Comparison of ENCODE assay signal across 15 cellular contexts in the genomic region with DNA sequence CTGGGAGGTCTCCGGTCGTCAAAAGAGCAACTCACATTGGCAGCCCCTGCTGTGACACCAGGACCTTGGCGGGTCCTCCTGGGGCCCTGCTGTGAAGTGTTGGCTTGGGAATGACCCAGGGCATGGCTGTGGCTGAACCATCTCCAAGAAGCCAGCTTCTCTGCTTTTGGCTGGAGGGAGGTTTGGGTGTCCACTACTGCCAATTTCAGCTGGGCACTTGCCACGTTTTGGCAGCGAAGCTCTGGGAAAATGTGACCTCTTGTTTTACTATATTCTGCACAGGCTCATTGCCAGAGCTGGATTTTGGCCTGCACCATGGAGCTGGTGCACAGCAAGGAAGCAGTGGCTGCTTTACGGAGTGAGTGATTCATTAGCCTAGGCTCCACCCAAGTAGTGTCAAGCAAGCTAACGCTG. TPM values are rescaled to one million over a fixed set of nuclear protein-coding genes. Genes with fewer than 3 reads are reported as not detected.
DNase-seq lines count a peak whose midpoint lies in the region; ATAC-seq, FAIRE-seq and TF ChIP-seq lines count a peak whose summit lies in the region.
"Had no signal": no experiment of that assay in that cellular context is flagged by ENCODE, and none has a peak within 500 bp of the region (broad histone marks: within the 10 kb centered on the region; RNA-seq: fewer than 3 reads in every experiment).

No MANE protein-coding gene starts in this region.

- H3F3A ChIP-seq in MM.1S (ENCODE audit: insufficient read depth, low read length), result no peaks in the 10 kb centered on the region

- H3K4me3 ChIP-seq in skeletal muscle tissue (ENCODE audit: low read length in 3 of 3) (no peak overlapping the region), MM.1S (ENCODE audit: low read length) (no peak overlapping the region)

- H3K27ac Mint-ChIP-seq in T-cell, result no peak overlapping the region
- H3K27ac Mint-ChIP-seq: brain; CD8-positive, alpha-beta T cell; IgD-negative memory B cell had no signal

- H3K9ac ChIP-seq in skeletal muscle tissue (ENCODE audit: low read depth in 1 of 3, low read length in 3 of 3) (no peak overlapping the region), MM.1S (ENCODE audit: low read length) (no peak overlapping the region)

- no peaks in the 10 kb centered on the region for H3K4me1 Mint-ChIP-seq in T-cell
- H3K4me1 Mint-ChIP-seq: IgD-negative memory B cell had no signal

- no peak overlapping the region for H2AFZ ChIP-seq in MM.1S (ENCODE audit: low read length)

- no peak overlapping the region for H3K4me3 Mint-ChIP-seq in T-cell
- H3K4me3 Mint-ChIP-seq: brain; CD8-positive, alpha-beta T cell; IgD-negative memory B cell had no signal

- H3K27ac ChIP-seq in skeletal muscle tissue (ENCODE audit: low read depth, low read length) (peak overlapping the region; percentile 6), MM.1S (ENCODE audit: low read length) (no peak overlapping the region)
- H3K27ac ChIP-seq: neutrophil had no signal

- DNase-seq in H54 (ENCODE audit: insufficient read length, low spot score), result peak; percentile 23
- peak; percentile 93 for DNase-seq in cerebellar cortex (ENCODE audit: low spot score)
- DNase-seq in inferior parietal cortex (ENCODE audit: extremely low spot score), result peak; percentile 13
- no peak for DNase-seq in activated T-cell treated with anti-CD3 and anti-CD28 coated beads, Interleukin-2, amount 50 U/mL, for 1 hour
- no peak for DNase-seq in MM.1S
- no peak for DNase-seq in T-cell
- DNase-seq: activated CD4-positive, alpha-beta T cell treated with anti-CD3 and anti-CD28 coated beads, Interleukin-2, amount 50 U/mL, for 48 hours; CD8-positive, alpha-beta T cell; NCI-H524 had no signal

- no peaks in the 10 kb centered on the region for H3K9me2 ChIP-seq in MM.1S (replicated peaks; ENCODE audit: insufficient read depth, low read length)

- no peaks in the 10 kb centered on the region for H3K79me2 ChIP-seq in MM.1S (ENCODE audit: low read length)

- ATAC-seq in T-cell (replicated peaks in 1 of 4) (no peak), HG03432 (IDR thresholded peaks at IDR 0.05; ENCODE audit: unreplicated experiment) (no peak)
- ATAC-seq: CD8-positive, alpha-beta T cell had no signal

- POLR2A ChIA-PET in T-cell (lab: Charles Lee), result no interaction called here

- no peaks in the 10 kb centered on the region for H3K9me3 Mint-ChIP-seq in T-cell
- H3K9me3 Mint-ChIP-seq: brain; CD8-positive, alpha-beta T cell; IgD-negative memory B cell had no signal

- FAIRE-seq in H54 (lab: Jason Lieb, UNC), result peak; percentile 66
- FAIRE-seq: GM12892 had no signal

- CTCF ChIA-PET in T-cell (lab: Charles Lee), result no interaction called here

- TF ChIP-seq CTCF in MM.1S (IDR thresholded peaks at IDR 0.05; ENCODE audit: low read length), result no peak

- no peak for TF ChIP-seq POLR2A in H54 (IDR thresholded peaks at IDR 0.05; ENCODE audit: low read depth, low read length)

- H3K4me2 ChIP-seq in MM.1S (ENCODE audit: low read depth, low read length), result no peak overlapping the region

- H3K27me3 ChIP-seq in skeletal muscle tissue (ENCODE audit: control insufficient read depth in 3 of 3, insufficient read depth in 3 of 3, low read length in 3 of 3) (no peaks in the 10 kb centered on the region), MM.1S (replicated peaks; ENCODE audit: insufficient read depth, low read length) (no peaks in the 10 kb centered on the region)
- H3K27me3 ChIP-seq: neutrophil had no signal

- peaks cover 6 to 9% of the 10 kb centered on the region in 2 donors for H3K27me3 Mint-ChIP-seq in T-cell

- H3K36me3 ChIP-seq in skeletal muscle tissue (ENCODE audit: control insufficient read depth in 3 of 3, insufficient read depth in 3 of 3, low read length in 3 of 3), result no peaks in the 10 kb centered on the region
- H3K36me3 ChIP-seq in MM.1S (replicated peaks; ENCODE audit: insufficient read depth, low read length), result no peaks in the 10 kb centered on the region
- H3K36me3 ChIP-seq: neutrophil had no signal

- H3K9me3 ChIP-seq in skeletal muscle tissue (ENCODE audit: control insufficient read depth in 3 of 3, low read length in 3 of 3) (no peaks in the 10 kb centered on the region), MM.1S (replicated peaks; ENCODE audit: insufficient read depth, low read length) (no peaks in the 10 kb centered on the region)
- H3K9me3 ChIP-seq: neutrophil had no signal

- no peaks in the 10 kb centered on the region for H4K20me1 ChIP-seq in MM.1S (ENCODE audit: insufficient read depth, low read length)

- H3K4me1 ChIP-seq in skeletal muscle tissue (ENCODE audit: control insufficient read depth in 3 of 3, insufficient read depth in 3 of 3, low read length in 3 of 3), result peaks cover 14 to 18% (median 17%) of the 10 kb centered on the region in 3 donors
- no peaks in the 10 kb centered on the region for H3K4me1 ChIP-seq in MM.1S (ENCODE audit: low read length)

- H3K36me3 Mint-ChIP-seq in T-cell, result no peaks in the 10 kb centered on the region
- H3K36me3 Mint-ChIP-seq: brain; CD8-positive, alpha-beta T cell; IgD-negative memory B cell had no signal

RNA-seq across cellular contexts. Expression of gene SMCO4, which starts 24.2 kb away (rescaled TPM):
- 2.6 TPM for total RNA-seq in skeletal muscle tissue
- total RNA-seq in T-cell, result 1 to 10 TPM in 4 of 5 donors, not detected in 1; 2.2 to 6.5 (median 4.7) TPM

Comparison
In these comparisons a context has a peak if more than half of its experiments do, and no peak if none do; other contexts are left out.
1. DNase-seq: peak in H54 (single experiment), cerebellar cortex (single experiment) and inferior parietal cortex (single experiment); none in activated T-cell treated with anti-CD3 and anti-CD28 coated beads, Interleukin-2, amount 50 U/mL, for 1 hour (single experiment), MM.1S (single experiment) and T-cell (0 of 34).